In genomic region chr3:119085070-119085439, GRCh38 we compare ENCODE assay signal across 2 cellular contexts.
TF ChIP-seq lines count a peak whose summit lies in the region.

No MANE protein-coding gene starts in this region.

TF ChIP-seq in HCT116, 20 proteins besides CTCF, POLR2A, EP300 and RAD21:
- TF ChIP-seq FOSL1 (IDR thresholded peaks at IDR 0.05; ENCODE audit: low read depth) (no peak), SP1 (IDR thresholded peaks at IDR 0.05; ENCODE audit: low read depth) (no peak), YY1 (IDR thresholded peaks at IDR 0.05; ENCODE audit: extremely low read depth, insufficient replicate concordance, low read depth, low read length) (no peak), ZBTB33 (IDR thresholded peaks at IDR 0.05; ENCODE audit: extremely low read depth, insufficient replicate concordance, low read length) (no peak), TCF7L2 (IDR thresholded peaks at IDR 0.05; ENCODE audit: borderline replicate concordance, extremely low read depth, insufficient read depth, insufficient read length) (no peak), POLR2AphosphoS5 (IDR thresholded peaks at IDR 0.05; ENCODE audit: low read depth, low read length) (no peak), EGR1 (IDR thresholded peaks at IDR 0.05; ENCODE audit: low read depth) (no peak), SIN3A (IDR thresholded peaks at IDR 0.05; ENCODE audit: low read depth) (no peak), ATF3 (IDR thresholded peaks at IDR 0.05) (no peak), ZNF274 (IDR thresholded peaks at IDR 0.05; ENCODE audit: low read depth, low read length) (no peak), SRF (IDR thresholded peaks at IDR 0.05; ENCODE audit: low read depth) (no peak)
TF ChIP-seq in HCT116: peak in this region for 0.

TF ChIP-seq in H1, 55 proteins besides CTCF, POLR2A, EP300 and RAD21:
- TF ChIP-seq KDM4A (IDR thresholded peaks at IDR 0.05; ENCODE audit: low read depth, low read length, severe bottlenecking) (no peak), CTBP2 (IDR thresholded peaks at IDR 0.05; ENCODE audit: borderline replicate concordance, insufficient read depth, insufficient read length, low read length) (no peak)
